Comparison of ENCODE assay signal across 22 cellular contexts in the genomic region with DNA sequence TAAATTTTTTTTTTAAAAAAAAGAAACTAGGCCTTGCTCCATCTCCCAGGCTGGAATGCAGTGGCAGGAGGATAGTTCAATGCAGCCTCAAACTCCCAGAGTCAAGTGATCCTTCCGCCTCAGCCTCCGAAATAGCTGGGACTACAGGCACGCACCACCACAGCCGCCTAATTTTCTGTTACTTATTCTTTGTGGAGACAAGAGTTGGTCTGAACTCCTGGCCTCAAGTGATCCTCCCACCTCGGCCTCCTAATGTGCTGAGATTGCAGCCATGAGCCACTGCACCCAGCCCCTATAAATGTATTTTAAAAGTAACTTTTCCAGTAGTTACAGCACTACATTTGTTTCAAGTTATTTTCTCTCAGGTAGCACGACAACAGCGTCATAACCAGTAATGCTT. TPM values are rescaled to one million over a fixed set of nuclear protein-coding genes. Genes with fewer than 3 reads are reported as not detected.
DNase-seq lines count a peak whose midpoint lies in the region; ATAC-seq, FAIRE-seq and TF ChIP-seq lines count a peak whose summit lies in the region.
"Had no signal": no experiment of that assay in that cellular context is flagged by ENCODE, and none has a peak within 500 bp of the region (broad histone marks: within the 10 kb centered on the region; RNA-seq: fewer than 3 reads in every experiment).

No MANE protein-coding gene starts in this region.

- no peak for FAIRE-seq in astrocyte (lab: Jason Lieb, UNC)
- no peak for FAIRE-seq in frontal cortex (lab: Jason Lieb, UNC)
- FAIRE-seq: A204.1, urothelium cell line had no signal

- H3K36me3 Mint-ChIP-seq in activated CD8-positive, alpha-beta T cell treated with anti-CD3 and anti-CD28 coated beads for 36 hours (ENCODE audit: low read depth), result peaks cover 26% of the 10 kb centered on the region
- peaks cover 29% of the 10 kb centered on the region for H3K36me3 Mint-ChIP-seq in activated CD8-positive, alpha-beta T cell treated with anti-CD3 and anti-CD28 coated beads, Interleukin-2, amount 10 ng/mL, durations not matched to agents 7 days and 5 days (ENCODE audit: low read depth)
- H3K36me3 Mint-ChIP-seq in astrocyte (ENCODE audit: low read depth, unreplicated experiment) (peaks cover 2% of the 10 kb centered on the region), osteocyte (ENCODE audit: unreplicated experiment) (peaks cover 23% of the 10 kb centered on the region)

- H3K79me2 ChIP-seq in Karpas-422 (ENCODE audit: low read length), result peaks cover 74% of the 10 kb centered on the region
- H3K79me2 ChIP-seq in astrocyte (ENCODE audit: insufficient read depth, low read length), result peaks cover 61% of the 10 kb centered on the region

- no peak for ATAC-seq in activated CD8-positive, alpha-beta T cell treated with anti-CD3 and anti-CD28 coated beads for 36 hours
- no peak for ATAC-seq in activated CD8-positive, alpha-beta T cell treated with anti-CD3 and anti-CD28 coated beads, Interleukin-2, amount 10 ng/mL, durations not matched to agents 7 days and 5 days
- ATAC-seq: activated naive CD4-positive, alpha-beta T cell treated with anti-CD3 and anti-CD28 coated beads, Interleukin-2, amount 50 U/mL, for 72 hours; WTC11 had no signal

- H3K4me1 Mint-ChIP-seq in activated CD8-positive, alpha-beta T cell treated with anti-CD3 and anti-CD28 coated beads for 36 hours (ENCODE audit: low read depth), result peaks cover 43% of the 10 kb centered on the region
- peaks cover 32% of the 10 kb centered on the region for H3K4me1 Mint-ChIP-seq in activated CD8-positive, alpha-beta T cell treated with anti-CD3 and anti-CD28 coated beads, Interleukin-2, amount 10 ng/mL, durations not matched to agents 7 days and 5 days (ENCODE audit: low read depth)
- H3K4me1 Mint-ChIP-seq in astrocyte (ENCODE audit: low read depth, unreplicated experiment) (peaks cover 14% of the 10 kb centered on the region), osteocyte (ENCODE audit: unreplicated experiment) (peaks cover 26% of the 10 kb centered on the region)

- POLR2A ChIA-PET in activated CD8-positive, alpha-beta T cell treated with anti-CD3 and anti-CD28 coated beads for 36 hours (lab: Charles Lee), result interaction anchor here (1.8 to 7.9 kb wide), 3 partner anchors 8 to 36 kb away, joined by 9 to 111 read pairs (median 13); a partner anchor contains a TSS
- POLR2A ChIA-PET in activated CD8-positive, alpha-beta T cell treated with anti-CD3 and anti-CD28 coated beads, Interleukin-2, amount 10 ng/mL, durations not matched to agents 7 days and 5 days (lab: Charles Lee), result interaction anchor here (2.4 to 4.6 kb wide), 4 partner anchors 10 to 127 kb away, joined by 10 to 77 read pairs (median 18); a partner anchor contains a TSS

- peaks cover 35% of the 10 kb centered on the region for H3K36me3 ChIP-seq in Karpas-422 (ENCODE audit: insufficient read depth, low read length)
- H3K36me3 ChIP-seq in astrocyte (ENCODE audit: insufficient read depth, low read length), result peaks cover 5% of the 10 kb centered on the region
- no peaks in the 10 kb centered on the region for H3K36me3 ChIP-seq in colonic mucosa

- no peak overlapping the region for H3K9ac ChIP-seq in Karpas-422 (ENCODE audit: low read length)
- H3K9ac ChIP-seq in astrocyte (ENCODE audit: low read length), result no peak overlapping the region
- H3K9ac ChIP-seq in colonic mucosa (ENCODE audit: low read depth in 2 of 2, low read length in 2 of 2), result no peak overlapping the region

- H3K27me3 Mint-ChIP-seq in activated CD8-positive, alpha-beta T cell treated with anti-CD3 and anti-CD28 coated beads for 36 hours, result no peaks in the 10 kb centered on the region
- H3K27me3 Mint-ChIP-seq in activated CD8-positive, alpha-beta T cell treated with anti-CD3 and anti-CD28 coated beads, Interleukin-2, amount 10 ng/mL, durations not matched to agents 7 days and 5 days (ENCODE audit: low read depth), result peaks cover 5% of the 10 kb centered on the region
- no peaks in the 10 kb centered on the region for H3K27me3 Mint-ChIP-seq in astrocyte (ENCODE audit: low read depth, unreplicated experiment)
- H3K27me3 Mint-ChIP-seq in osteocyte (ENCODE audit: unreplicated experiment), result no peaks in the 10 kb centered on the region

- H2AFZ ChIP-seq in Karpas-422 (ENCODE audit: low read length) (no peak overlapping the region), astrocyte (ENCODE audit: low read depth, low read length) (no peak overlapping the region)

- H3K27ac ChIP-seq in Karpas-422 (ENCODE audit: low read length) (0 out of 2 replicates have a peak overlapping the region, but pooled peaks have one; percentile 2), astrocyte (ENCODE audit: low read depth, low read length) (no peak overlapping the region), colonic mucosa (no peak overlapping the region)

- TF ChIP-seq CTCF in activated CD8-positive, alpha-beta T cell treated with anti-CD3 and anti-CD28 coated beads for 36 hours (IDR thresholded peaks at IDR 0.05), result no peak
- TF ChIP-seq CTCF in astrocyte (IDR thresholded peaks at IDR 0.05; ENCODE audit: insufficient read depth, low read depth, low read length) (no peak), osteocyte (IDR thresholded peaks at IDR 0.05) (no peak), colonic mucosa (IDR thresholded peaks at IDR 0.05) (no peak)

- no peaks in the 10 kb centered on the region for H3K9me3 Mint-ChIP-seq in activated CD8-positive, alpha-beta T cell treated with anti-CD3 and anti-CD28 coated beads for 36 hours
- H3K9me3 Mint-ChIP-seq in activated CD8-positive, alpha-beta T cell treated with anti-CD3 and anti-CD28 coated beads, Interleukin-2, amount 10 ng/mL, durations not matched to agents 7 days and 5 days (ENCODE audit: insufficient read depth), result no peaks in the 10 kb centered on the region
- H3K9me3 Mint-ChIP-seq in astrocyte (ENCODE audit: unreplicated experiment), result no peaks in the 10 kb centered on the region
- no peaks in the 10 kb centered on the region for H3K9me3 Mint-ChIP-seq in osteocyte (ENCODE audit: unreplicated experiment)
- H3K9me3 Mint-ChIP-seq: activated naive CD4-positive, alpha-beta T cell treated with anti-CD3 and anti-CD28 coated beads, Interleukin-2, amount 50 U/mL, for 72 hours; HFFc6; WTC11 had no signal

- no peak overlapping the region for H3K4me3 Mint-ChIP-seq in activated CD8-positive, alpha-beta T cell treated with anti-CD3 and anti-CD28 coated beads for 36 hours
- no peak overlapping the region for H3K4me3 Mint-ChIP-seq in activated CD8-positive, alpha-beta T cell treated with anti-CD3 and anti-CD28 coated beads, Interleukin-2, amount 10 ng/mL, durations not matched to agents 7 days and 5 days
- H3K4me3 Mint-ChIP-seq in astrocyte (ENCODE audit: unreplicated experiment), result peak overlapping the region; percentile 94
- H3K4me3 Mint-ChIP-seq in osteocyte (ENCODE audit: unreplicated experiment), result no peak overlapping the region

- no peak for DNase-seq in activated CD8-positive, alpha-beta T cell treated with anti-CD3 and anti-CD28 coated beads for 36 hours
- DNase-seq in activated CD8-positive, alpha-beta T cell treated with anti-CD3 and anti-CD28 coated beads, Interleukin-2, amount 10 ng/mL, durations not matched to agents 7 days and 5 days, result no peak
- DNase-seq in Karpas-422, result no peak
- no peak for DNase-seq in astrocyte (ENCODE audit: low read depth)
- DNase-seq in osteocyte (ENCODE audit: extremely low spot score, unreplicated experiment), result peak; percentile 59
- no peak for DNase-seq in frontal cortex (ENCODE audit: low spot score in 2 of 2)
- no peak for DNase-seq in colonic mucosa
- no peak for DNase-seq in cardiac septum (ENCODE audit: low spot score)
- DNase-seq: activated T-cell treated with anti-CD3 and anti-CD28 coated beads, Interleukin-2, amount 50 U/mL, for 48 hours; BE2C; GDM1; HFFc6; left ventricle myocardium inferior; NCI-H69; nucleus accumbens; SIG-M5; stimulated activated CD4-positive, alpha-beta T cell treated with anti-CD3 and anti-CD28 coated beads, Interleukin-12 subunit alpha, Interleukin-12 subunit beta, amount 100 ng/mL, for 4 hours; T-helper 2 cell had no signal

- H3K4me3 ChIP-seq in Karpas-422 (ENCODE audit: low read length), result no peak overlapping the region
- no peak overlapping the region for H3K4me3 ChIP-seq in astrocyte (ENCODE audit: insufficient read depth, low read depth, low read length)
- H3K4me3 ChIP-seq in colonic mucosa, result no peak overlapping the region

- peak overlapping the region; percentile 15 for H3K27ac Mint-ChIP-seq in activated CD8-positive, alpha-beta T cell treated with anti-CD3 and anti-CD28 coated beads for 36 hours
- H3K27ac Mint-ChIP-seq in activated CD8-positive, alpha-beta T cell treated with anti-CD3 and anti-CD28 coated beads, Interleukin-2, amount 10 ng/mL, durations not matched to agents 7 days and 5 days, result no peak overlapping the region
- no peak overlapping the region for H3K27ac Mint-ChIP-seq in astrocyte (ENCODE audit: unreplicated experiment)
- H3K27ac Mint-ChIP-seq in osteocyte (ENCODE audit: unreplicated experiment), result no peak overlapping the region

- peak overlapping the region; percentile 67 for H3K4me2 ChIP-seq in Karpas-422 (ENCODE audit: low read depth, low read length, poor library complexity, severe bottlenecking)
- no peak overlapping the region for H3K4me2 ChIP-seq in astrocyte (ENCODE audit: low read length)

- intact Hi-C loops in activated CD8-positive, alpha-beta T cell treated with anti-CD3 and anti-CD28 coated beads for 36 hours (cut with micrococcal nuclease), result loop anchor here (5.0 kb wide), 1 partner anchor 76 kb away; no protein-coding TSS in a partner anchor
- intact Hi-C loops in colonic mucosa (cut with DNase I) (loop anchor here (5.0 kb wide), 3 partner anchors 36 to 136 kb away; a partner anchor contains a TSS), cardiac septum (cut with DNase I) (no loop called here)

- no peaks in the 10 kb centered on the region for H3K9me3 ChIP-seq in Karpas-422 (ENCODE audit: low read length)
- H3K9me3 ChIP-seq in astrocyte (ENCODE audit: insufficient read depth, low read depth, low read length), result no peaks in the 10 kb centered on the region
- H3K9me3 ChIP-seq in colonic mucosa, result no peaks in the 10 kb centered on the region
- H3K9me3 ChIP-seq: BE2C, left ventricle myocardium inferior had no signal

- CTCF ChIA-PET in activated CD8-positive, alpha-beta T cell treated with anti-CD3 and anti-CD28 coated beads for 36 hours (lab: Charles Lee), result interaction anchor here (1.4 kb wide), 1 partner anchor 108 kb away, joined by 3 read pairs; no protein-coding TSS in a partner anchor
- CTCF ChIA-PET in activated CD8-positive, alpha-beta T cell treated with anti-CD3 and anti-CD28 coated beads, Interleukin-2, amount 10 ng/mL, durations not matched to agents 7 days and 5 days (lab: Charles Lee), result interaction anchor here (1.3 kb wide), 1 partner anchor 13 kb away, joined by 3 read pairs; no protein-coding TSS in a partner anchor

- no peaks in the 10 kb centered on the region for H3K9me2 ChIP-seq in Karpas-422 (replicated peaks; ENCODE audit: insufficient read depth, low read length)

- peaks cover 36% of the 10 kb centered on the region for H3K4me1 ChIP-seq in Karpas-422 (ENCODE audit: low read length)
- peaks cover 13% of the 10 kb centered on the region for H3K4me1 ChIP-seq in astrocyte (ENCODE audit: insufficient read depth, low read length)
- H3K4me1 ChIP-seq in colonic mucosa, result peaks cover 3% of the 10 kb centered on the region

- peaks cover 16% of the 10 kb centered on the region for H4K20me1 ChIP-seq in Karpas-422 (ENCODE audit: insufficient read depth, low read depth, low read length)
- H4K20me1 ChIP-seq in astrocyte (ENCODE audit: insufficient read depth, low read length), result peaks cover 38% of the 10 kb centered on the region

- H3K27me3 ChIP-seq in Karpas-422 (ENCODE audit: low read length) (no peaks in the 10 kb centered on the region), astrocyte (ENCODE audit: insufficient read depth, low read length) (no peaks in the 10 kb centered on the region), colonic mucosa (no peaks in the 10 kb centered on the region)
- H3K27me3 ChIP-seq: BE2C had no signal

RNA-seq across cellular contexts. Expression of a gene that starts 2.3 kb away (rescaled TPM):
- total RNA-seq in activated CD8-positive, alpha-beta T cell treated with anti-CD3 and anti-CD28 coated beads for 36 hours, result 10 to 100 TPM; 27.9 to 29.3 TPM
- 10 to 100 TPM; 31.9 to 36.0 TPM for total RNA-seq in activated CD8-positive, alpha-beta T cell treated with anti-CD3 and anti-CD28 coated beads, Interleukin-2, amount 10 ng/mL, durations not matched to agents 7 days and 5 days
- 78.1 and 141 TPM in 2 replicates for total RNA-seq in Karpas-422 (2014; rRNA removed; shearing (Covaris generic); ENCODE audit: low replicate concordance)
- 28.0 and 28.1 TPM in 2 replicates for total RNA-seq in astrocyte
- total RNA-seq in osteocyte, result 40.8 and 41.9 TPM in 2 replicates
- total RNA-seq in frontal cortex, result 399 TPM
- total RNA-seq in colonic mucosa, result 10 to 100 TPM; 38.6 to 43.1 TPM
- total RNA-seq in cardiac septum, result 38.9 TPM

RNA-seq across cellular contexts. Expression of a gene that starts 37.7 kb away (rescaled TPM):
- 100 to 1,000 TPM; 415 to 416 TPM for total RNA-seq in activated CD8-positive, alpha-beta T cell treated with anti-CD3 and anti-CD28 coated beads for 36 hours
- 100 to 1,000 TPM; 380 to 409 TPM for total RNA-seq in activated CD8-positive, alpha-beta T cell treated with anti-CD3 and anti-CD28 coated beads, Interleukin-2, amount 10 ng/mL, durations not matched to agents 7 days and 5 days
- total RNA-seq in Karpas-422 (2014; rRNA removed; shearing (Covaris generic); ENCODE audit: low replicate concordance), result 430 and 561 TPM in 2 replicates
- total RNA-seq in astrocyte (259 and 272 TPM in 2 replicates), osteocyte (267 and 289 TPM in 2 replicates), frontal cortex (143 TPM), colonic mucosa (100 to 1,000 TPM; 240 to 305 TPM), cardiac septum (88.7 TPM)
